Comparison of ENCODE assay signal across 8 cellular contexts in the genomic region with DNA sequence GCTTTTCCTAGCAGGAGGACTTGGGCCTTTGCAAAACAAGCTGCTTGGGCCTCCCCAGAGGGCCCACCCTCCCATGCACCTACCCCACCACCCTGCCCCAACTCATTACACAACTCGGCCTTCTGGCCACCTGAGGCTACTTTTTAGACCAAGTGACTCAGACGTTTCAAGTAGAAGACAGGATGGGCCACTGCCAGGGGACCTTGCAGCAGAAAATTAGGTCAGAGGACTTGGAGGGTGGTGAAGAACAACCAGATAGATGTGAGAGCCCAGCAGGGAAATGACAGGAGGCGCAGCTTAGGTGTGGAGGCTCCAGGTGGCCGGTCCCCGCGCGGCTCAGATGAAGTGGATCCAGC. TPM values are rescaled to one million over a fixed set of nuclear protein-coding genes. Genes with fewer than 3 reads are reported as not detected.
A peak's percentile ranks its signal among the peaks of the same experiment; 100 is the strongest.
DNase-seq lines count a peak whose midpoint lies in the region; ATAC-seq and TF ChIP-seq lines count a peak whose summit lies in the region.
"Had no signal": no experiment of that assay in that cellular context is flagged by ENCODE, and none has a peak within 500 bp of the region (broad histone marks: within the 10 kb centered on the region; RNA-seq: fewer than 3 reads in every experiment).

No MANE protein-coding gene starts in this region.

- peaks cover 11% of the 10 kb centered on the region; the same call in 1 of the 2 replicates for H3K36me3 ChIP-seq in GM23248 (ENCODE audit: low read depth)
- H3K36me3 ChIP-seq in skeletal muscle satellite cell (ENCODE audit: insufficient read depth, low read length) = peaks cover 7% of the 10 kb centered on the region

- H3K36me3 Mint-ChIP-seq in T-helper 17 cell (ENCODE audit: low read depth) = no peaks in the 10 kb centered on the region

- H3K9me3 ChIP-seq in GM23248 (ENCODE audit: low read depth) = no peaks in the 10 kb centered on the region
- H3K9me3 ChIP-seq in T-helper 17 cell (ENCODE audit: control insufficient read depth, low read length, poor library complexity, severe bottlenecking) = no peaks in the 10 kb centered on the region
- no peaks in the 10 kb centered on the region for H3K9me3 ChIP-seq in skeletal muscle satellite cell (replicated peaks; ENCODE audit: low read length)

- H3K4me1 ChIP-seq in GM23248 (ENCODE audit: insufficient read depth) (peaks cover 37% of the 10 kb centered on the region), skeletal muscle satellite cell (ENCODE audit: control insufficient read depth, insufficient read depth, low read length) (peaks cover 39% of the 10 kb centered on the region)

- in situ Hi-C loops in GM23248 (cut with MboI) = no loop called here

- no peaks in the 10 kb centered on the region; the same call in 1 of the 2 replicates for H4K20me1 ChIP-seq in GM23248 (ENCODE audit: insufficient read depth)

- H3K4me3 ChIP-seq in GM23248 (peak overlapping the region; percentile 93), fibroblast of mammary gland (ENCODE audit: control insufficient read depth, low read depth, low read length) (no peak overlapping the region), skeletal muscle satellite cell (ENCODE audit: low read length) (peak overlapping the region; percentile 86)

- 76 to 79% methylated on average over 7 of the region's 7 CpGs for WGBS in GM23248 (ENCODE audit: low coverage in 1 of 2, low lambda C conversion rate in 2 of 2, missing lambda C conversion rate in 2 of 2), 2 experiments

- peak overlapping the region; percentile 83 for H3K27ac Mint-ChIP-seq in T-helper 17 cell

- peaks cover 26% of the 10 kb centered on the region for H3F3A ChIP-seq in GM23248 (ENCODE audit: insufficient read depth)

- H3K4me2 ChIP-seq in GM23248 (ENCODE audit: unreplicated experiment) (peak overlapping the region; percentile 82), skeletal muscle satellite cell (ENCODE audit: low read length) (peak overlapping the region; percentile 97)

- peak; percentile 82 for DNase-seq in GM23248
- DNase-seq in T-helper 17 cell = no peak
- DNase-seq in fibroblast of mammary gland (ENCODE audit: low read depth) = peak; percentile 60
- DNase-seq in NCI-H1048 (lab: John Stamatoyannopoulos, UW) = no peak
- DNase-seq in NOMO-1 treated with DMSO at 0.1 percent for 48 hours (lab: John Stamatoyannopoulos, UW; ENCODE audit: unreplicated experiment) = no peak
- no peak for DNase-seq in NCI-H446 (lab: John Stamatoyannopoulos, UW)

- ATAC-seq in T-helper 17 cell = no peak

- no peaks in the 10 kb centered on the region for H3K9me2 ChIP-seq in GM23248 (ENCODE audit: insufficient read depth)

- H3K9ac ChIP-seq in GM23248 = peak overlapping the region; percentile 40
- H3K9ac ChIP-seq in skeletal muscle satellite cell (ENCODE audit: low read depth, low read length) = no peak overlapping the region

- H3K4me3 Mint-ChIP-seq in T-helper 17 cell = peak overlapping the region; percentile 83

- no peak for TF ChIP-seq CTCF in fibroblast of mammary gland (conservative IDR thresholded peaks at IDR 0.05; ENCODE audit: control insufficient read depth, insufficient read depth, low read depth, low read length)

- H3K27ac ChIP-seq in GM23248 = peak overlapping the region; percentile 99

- H3K27me3 Mint-ChIP-seq in T-helper 17 cell = no peaks in the 10 kb centered on the region

- H3K4me1 Mint-ChIP-seq in T-helper 17 cell = peaks cover 31% of the 10 kb centered on the region

- H3K27me3 ChIP-seq in GM23248 (replicated peaks; ENCODE audit: insufficient read depth) = no peaks in the 10 kb centered on the region
- H3K27me3 ChIP-seq in skeletal muscle satellite cell (ENCODE audit: control insufficient read depth, insufficient read depth, low read length) = no peaks in the 10 kb centered on the region

- peaks cover 37% of the 10 kb centered on the region for H3K79me2 ChIP-seq in GM23248 (ENCODE audit: insufficient read depth)

- no peak overlapping the region for H2AFZ ChIP-seq in GM23248

RNA-seq across cellular contexts. Expression of a gene that starts 1.4 kb away (rescaled TPM):
- 6.7 and 8.2 TPM in 2 replicates for total RNA-seq in GM23248 (2014; rRNA removed; shearing (Covaris generic))
- 2.6 and 3.0 TPM in 2 replicates for polyA plus RNA-seq in GM23248 (2016; fragmentation: Nextera tagmentation; extraction: Ambion mirVana)
- 1 to 10 TPM; 3.9 to 4.4 TPM for total RNA-seq in T-helper 17 cell
- 3.0 and 4.2 TPM in 2 replicates for total RNA-seq in skeletal muscle satellite cell (2012; rRNA removed)

RNA-seq across cellular contexts. Expression of a gene that starts 1.5 kb away (rescaled TPM):
- total RNA-seq in GM23248 (2014; rRNA removed; shearing (Covaris generic)) = 2.2 and 2.9 TPM in 2 replicates
- polyA plus RNA-seq in GM23248 (2016; fragmentation: Nextera tagmentation; extraction: Ambion mirVana) = 8.6 and 9.5 TPM in 2 replicates
- 10 to 100 TPM; 16.8 to 21.4 TPM for total RNA-seq in T-helper 17 cell
- 2.0 and 3.7 TPM in 2 replicates for total RNA-seq in skeletal muscle satellite cell (2012; rRNA removed)

RNA-seq across cellular contexts. Expression of a gene that starts 5.2 kb away (rescaled TPM):
- total RNA-seq in GM23248 (2014; rRNA removed; shearing (Covaris generic)) = 0.22 and 0.38 TPM in 2 replicates
- 0.24 and 0.39 TPM in 2 replicates for polyA plus RNA-seq in GM23248 (2016; fragmentation: Nextera tagmentation; extraction: Ambion mirVana)
- 1 to 10 TPM; 5.3 to 6.0 TPM for total RNA-seq in T-helper 17 cell
- 0.22 and 1.0 TPM in 2 replicates for total RNA-seq in skeletal muscle satellite cell (2012; rRNA removed)

RNA-seq across cellular contexts. Expression of a gene that starts 19.5 kb away (rescaled TPM):
- total RNA-seq in GM23248 (2014; rRNA removed; shearing (Covaris generic)) = not detected in 2 replicates
- polyA plus RNA-seq in GM23248 (2016; fragmentation: Nextera tagmentation; extraction: Ambion mirVana) = not detected in 2 replicates
- total RNA-seq in T-helper 17 cell = 1 to 10 TPM in 1 of 2 donors, under 1 TPM in 1; 0.37 to 1.9 TPM
- under 0.01 TPM in 1 of 2 replicates, not detected in the other for total RNA-seq in skeletal muscle satellite cell (2012; rRNA removed)
- total RNA-seq: endothelial cell of umbilical vein had no signal

Comparison
In these comparisons a context has a peak if more than half of its experiments do, and no peak if none do; other contexts are left out.
1. DNase-seq: peak in GM23248 (single experiment) and fibroblast of mammary gland (single experiment); none in T-helper 17 cell (0 of 3), NCI-H1048 (single experiment), NOMO-1 treated with DMSO at 0.1 percent for 48 hours (single experiment) and NCI-H446 (0 of 2).